In genomic region chr3:128501431-128501830, GRCh38 we compare ENCODE assay signal across 23 cellular contexts. TPM values are rescaled to one million over a fixed set of nuclear protein-coding genes. Genes with fewer than 3 reads are reported as not detected.
DNase-seq lines count a peak whose midpoint lies in the region; ATAC-seq, FAIRE-seq and TF ChIP-seq lines count a peak whose summit lies in the region.
"Had no signal": no experiment of that assay in that cellular context is flagged by ENCODE, and none has a peak within 500 bp of the region (broad histone marks: within the 10 kb centered on the region; RNA-seq: fewer than 3 reads in every experiment).

No MANE protein-coding gene starts in this region.

- H3K27ac Mint-ChIP-seq in osteocyte (ENCODE audit: unreplicated experiment) = no peak overlapping the region
- H3K27ac Mint-ChIP-seq in activated naive CD8-positive, alpha-beta T cell treated with anti-CD3 and anti-CD28 coated beads for 36 hours = no peak overlapping the region

- no peaks in the 10 kb centered on the region for H3K36me3 ChIP-seq in adipocyte (ENCODE audit: control insufficient read depth, insufficient read depth, low read length, severe bottlenecking)

- FAIRE-seq in GM19239 (lab: Jason Lieb, UNC) = no peak
- FAIRE-seq: G401.6, GM12892, H1 had no signal

- H3K27me3 ChIP-seq in adipocyte (replicated peaks; ENCODE audit: control insufficient read depth, insufficient read depth, low read length) = peaks cover 81% of the 10 kb centered on the region

- H3K4me1 ChIP-seq in adipocyte (ENCODE audit: control insufficient read depth, insufficient read depth, low read length) = peaks cover 9% of the 10 kb centered on the region

- no peaks in the 10 kb centered on the region for H3K9me3 Mint-ChIP-seq in osteocyte (ENCODE audit: unreplicated experiment)
- no peaks in the 10 kb centered on the region for H3K9me3 Mint-ChIP-seq in activated naive CD8-positive, alpha-beta T cell treated with anti-CD3 and anti-CD28 coated beads for 36 hours
- H3K9me3 Mint-ChIP-seq: CD4-positive, alpha-beta memory T cell had no signal

- no peak overlapping the region for H3K4me3 ChIP-seq in adipocyte (ENCODE audit: low read length)
- H3K4me3 ChIP-seq: GM23248 had no signal

- H3K4me3 Mint-ChIP-seq in osteocyte (ENCODE audit: unreplicated experiment) = no peak overlapping the region
- H3K4me3 Mint-ChIP-seq in activated naive CD8-positive, alpha-beta T cell treated with anti-CD3 and anti-CD28 coated beads for 36 hours = no peak overlapping the region
- H3K4me3 Mint-ChIP-seq: CD4-positive, alpha-beta memory T cell had no signal

- H3K27me3 Mint-ChIP-seq in osteocyte (ENCODE audit: unreplicated experiment) = peaks cover 16% of the 10 kb centered on the region
- H3K27me3 Mint-ChIP-seq in activated naive CD8-positive, alpha-beta T cell treated with anti-CD3 and anti-CD28 coated beads for 36 hours = peaks cover 35% of the 10 kb centered on the region

- H3K4me1 Mint-ChIP-seq in osteocyte (ENCODE audit: unreplicated experiment) = peaks cover 7% of the 10 kb centered on the region
- H3K4me1 Mint-ChIP-seq in activated naive CD8-positive, alpha-beta T cell treated with anti-CD3 and anti-CD28 coated beads for 36 hours = no peaks in the 10 kb centered on the region

- ATAC-seq in HG02798 (IDR thresholded peaks at IDR 0.05; ENCODE audit: poor library complexity, unreplicated experiment) (no peak), HG03520 (IDR thresholded peaks at IDR 0.05; ENCODE audit: unreplicated experiment) (no peak)

- no peaks in the 10 kb centered on the region for H3K36me3 Mint-ChIP-seq in osteocyte (ENCODE audit: unreplicated experiment)
- H3K36me3 Mint-ChIP-seq in activated naive CD8-positive, alpha-beta T cell treated with anti-CD3 and anti-CD28 coated beads for 36 hours = no peaks in the 10 kb centered on the region
- H3K36me3 Mint-ChIP-seq: CD4-positive, alpha-beta memory T cell had no signal

- no peak overlapping the region for H3K9ac ChIP-seq in adipocyte (ENCODE audit: low read length)
- H3K9ac ChIP-seq: GM23248 had no signal

- H3K9me3 ChIP-seq in adipocyte (ENCODE audit: control insufficient read depth, low read length) = peaks cover 9% of the 10 kb centered on the region

- DNase-seq in EH (ENCODE audit: low read depth) = peak; percentile 66
- DNase-seq in adipocyte (ENCODE audit: low read depth) = peak; percentile 42
- peak; percentile 44 for DNase-seq in dedifferentiated amniotic fluid mesenchymal stem cell (ENCODE audit: extremely low spot score)
- peak; percentile 32 for DNase-seq in osteocyte (ENCODE audit: extremely low spot score, unreplicated experiment)
- DNase-seq in GM19239 (ENCODE audit: insufficient read length, low spot score) = no peak
- no peak for DNase-seq in activated naive CD8-positive, alpha-beta T cell treated with anti-CD3 and anti-CD28 coated beads for 36 hours
- DNase-seq: C1 segment of cervical spinal cord; Calu3; CD4-positive, alpha-beta memory T cell; COR-L47; DMS53; DMS79 treated with DMSO at 0.1 percent for 48 hours; GM23248; H7; HCEC 1CT had no signal

- no peak for TF ChIP-seq CTCF in osteocyte (IDR thresholded peaks at IDR 0.05)

RNA-seq across cellular contexts. Expression of gene GATA2, which starts 8.4 kb away (rescaled TPM):
- 0.67 and 0.91 TPM in 2 replicates for total RNA-seq in osteocyte
- total RNA-seq in activated naive CD8-positive, alpha-beta T cell treated with anti-CD3 and anti-CD28 coated beads for 36 hours = under 1 TPM in 1 of 2 experiments, not detected in 1; 0.24 TPM
- total RNA-seq: CD4-positive, alpha-beta memory T cell had no signal

RNA-seq across cellular contexts. Expression of gene DNAJB8, which starts 34.7 kb away (rescaled TPM):
- not detected in 2 replicates for total RNA-seq in osteocyte
- total RNA-seq in activated naive CD8-positive, alpha-beta T cell treated with anti-CD3 and anti-CD28 coated beads for 36 hours = not detected
- total RNA-seq: A172; A673; Calu3; CD4-positive, alpha-beta memory T cell; Daoy; GM23248; H1; H7 had no signal

Comparison
In these comparisons a context has a peak if more than half of its experiments do, and no peak if none do; other contexts are left out.
1. DNase-seq: peak in EH (single experiment), adipocyte (single experiment), dedifferentiated amniotic fluid mesenchymal stem cell (single experiment) and osteocyte (single experiment); none in GM19239 (single experiment) and activated naive CD8-positive, alpha-beta T cell treated with anti-CD3 and anti-CD28 coated beads for 36 hours (single experiment).